10 cellular contexts compared by ENCODE assay signal in genomic region chr10:69338133-69338456, GRCh38. TPM values are rescaled to one million over a fixed set of nuclear protein-coding genes. Genes with fewer than 3 reads are reported as not detected.
DNase-seq lines count a peak whose midpoint lies in the region; ATAC-seq and TF ChIP-seq lines count a peak whose summit lies in the region.
"Had no signal": no experiment of that assay in that cellular context is flagged by ENCODE, and none has a peak within 500 bp of the region (broad histone marks: within the 10 kb centered on the region; RNA-seq: fewer than 3 reads in every experiment).

No MANE protein-coding gene starts in this region.

- peaks cover 8% of the 10 kb centered on the region for H3F3A ChIP-seq in GM23248 (ENCODE audit: insufficient read depth)

- peaks cover 100% of the 10 kb centered on the region for H3K79me2 ChIP-seq in GM23248 (ENCODE audit: insufficient read depth)
- H3K79me2 ChIP-seq in hepatocyte, result peaks cover 75% of the 10 kb centered on the region

- TF ChIP-seq CTCF in ascending aorta (IDR thresholded peaks at IDR 0.05) (no peak), hepatocyte (IDR thresholded peaks at IDR 0.05; ENCODE audit: poor library complexity) (no peak)

- DNase-seq in GM23248 (peak; percentile 25), ascending aorta (ENCODE audit: low spot score in 2 of 2) (no peak), hepatocyte (ENCODE audit: low spot score) (no peak), DMS114 treated with DMSO at 0.1 percent for 48 hours (lab: John Stamatoyannopoulos, UW; ENCODE audit: unreplicated experiment) (no peak), NCI-H1105 treated with DMSO at 0.1 percent for 48 hours (lab: John Stamatoyannopoulos, UW) (no peak)
- DNase-seq: activated CD4-positive, CD25-positive, alpha-beta regulatory T cell; naive B cell had no signal

- intact Hi-C loops in ascending aorta (cut with DNase I), result no loop called here

- 75 to 81% methylated on average over 8 of the region's 8 CpGs for WGBS in GM23248 (ENCODE audit: low coverage in 1 of 2, low lambda C conversion rate in 2 of 2, missing lambda C conversion rate in 2 of 2), 2 experiments
- WGBS in hepatocyte (ENCODE audit: low lambda C conversion rate, missing lambda C conversion rate), result 85% methylated on average over 8 of the region's 8 CpGs

- H3K4me2 ChIP-seq in GM23248 (ENCODE audit: unreplicated experiment) (peak overlapping the region; percentile 33), hepatocyte (peak overlapping the region; percentile 31)

- H4K20me1 ChIP-seq in GM23248 (ENCODE audit: insufficient read depth) (0 out of 2 replicates have a peak, but pooled peaks cover 9% of the 10 kb centered on the region), hepatocyte (ENCODE audit: insufficient read depth, poor library complexity, severe bottlenecking) (no peaks in the 10 kb centered on the region)

- ATAC-seq in GM21723 (IDR thresholded peaks at IDR 0.05; ENCODE audit: unreplicated experiment) (no peak), GM18868 (IDR thresholded peaks at IDR 0.05; ENCODE audit: unreplicated experiment) (no peak)

- H3K27ac ChIP-seq in GM23248 (peak overlapping the region; percentile 57), ascending aorta (peak overlapping the region; percentile 90 to 91), hepatocyte (peak overlapping the region; percentile 60), skin epidermis (peak overlapping the region in 20 of 21 experiments; percentile 14 to 85 (median 70))

- in situ Hi-C loops in GM23248 (cut with MboI), result no loop called here

- H3K36me3 ChIP-seq in GM23248 (ENCODE audit: low read depth) (no peaks in the 10 kb centered on the region), ascending aorta (no peaks in the 10 kb centered on the region), hepatocyte (replicated peaks; ENCODE audit: insufficient read depth, low read depth) (no peaks in the 10 kb centered on the region)

- H3K9me2 ChIP-seq in GM23248 (ENCODE audit: insufficient read depth) (no peaks in the 10 kb centered on the region), hepatocyte (replicated peaks; ENCODE audit: insufficient read depth) (no peaks in the 10 kb centered on the region)

- H3K9me3 ChIP-seq in GM23248 (ENCODE audit: low read depth), result no peaks in the 10 kb centered on the region
- H3K9me3 ChIP-seq in ascending aorta, result no peaks in the 10 kb centered on the region
- H3K9me3 ChIP-seq in hepatocyte (ENCODE audit: low read depth), result no peaks in the 10 kb centered on the region

- H3K4me1 ChIP-seq in GM23248 (ENCODE audit: insufficient read depth) (peaks cover 42% of the 10 kb centered on the region), ascending aorta (peaks cover 50 to 79% of the 10 kb centered on the region in 2 donors), hepatocyte (ENCODE audit: insufficient read depth) (peaks cover 36% of the 10 kb centered on the region)

- no peaks in the 10 kb centered on the region for H3K27me3 ChIP-seq in GM23248 (replicated peaks; ENCODE audit: insufficient read depth)
- H3K27me3 ChIP-seq in ascending aorta, result no peaks in the 10 kb centered on the region
- H3K27me3 ChIP-seq in hepatocyte, result no peaks in the 10 kb centered on the region

- H2AFZ ChIP-seq in GM23248 (no peak overlapping the region), hepatocyte (no peak overlapping the region)

- H3K4me3 ChIP-seq in GM23248, result no peak overlapping the region
- peak overlapping the region in 1 of 2 donors; percentile 18 for H3K4me3 ChIP-seq in ascending aorta
- H3K4me3 ChIP-seq in hepatocyte, result no peak overlapping the region
- H3K4me3 ChIP-seq in skin epidermis, result no peak overlapping the region

- H3K9ac ChIP-seq in GM23248, result peak overlapping the region; percentile 9; the same call in 1 of the 2 replicates

RNA-seq across cellular contexts. Expression of gene HK1, which starts 59.8 kb away (rescaled TPM):
- 96.6 and 99.4 TPM in 2 replicates for total RNA-seq in GM23248 (2014; rRNA removed; shearing (Covaris generic))
- polyA plus RNA-seq in GM23248 (2016; fragmentation: Nextera tagmentation; extraction: Ambion mirVana) (134 and 137 TPM in 2 replicates), hepatocyte (42.5 and 55.4 TPM in 2 replicates)
- total RNA-seq in ascending aorta (128 TPM), hepatocyte (24.3 and 31.1 TPM in 2 replicates)
